9 cellular contexts compared by ENCODE assay signal in the genomic region with DNA sequence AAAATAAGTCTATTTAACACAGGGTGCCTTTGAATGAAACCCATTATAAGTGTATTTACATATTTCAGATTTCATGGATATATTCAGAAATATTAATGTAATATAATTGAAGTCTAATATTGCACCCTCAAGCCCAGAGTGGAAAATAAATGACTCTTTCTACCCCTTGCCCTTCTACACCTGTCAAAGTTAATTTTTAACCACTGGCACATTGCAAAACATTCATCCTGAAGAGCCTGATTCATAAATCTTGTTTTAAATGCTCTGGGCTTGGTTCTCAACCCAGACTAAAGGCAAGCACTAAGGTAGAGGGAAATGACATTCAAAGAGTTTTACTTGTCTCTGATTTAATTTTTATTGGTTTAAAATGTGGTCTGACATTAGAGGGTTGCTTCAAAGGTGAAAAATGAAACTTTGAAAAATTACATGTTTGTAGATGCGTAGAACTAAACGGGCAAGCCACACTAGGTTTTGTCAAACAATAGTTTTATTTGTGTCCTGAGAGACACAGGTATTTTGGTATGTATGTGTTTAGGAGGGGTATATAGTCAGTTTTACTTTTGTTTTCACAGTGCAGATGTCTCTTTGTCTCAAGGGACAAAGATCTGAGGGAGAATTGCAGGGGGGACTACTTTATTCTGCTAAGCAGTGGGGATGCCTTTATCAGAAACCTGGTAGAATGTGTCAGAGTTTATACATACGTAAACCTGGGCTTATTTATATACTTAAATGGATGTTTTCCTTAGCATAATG.
DNase-seq lines count a peak whose midpoint lies in the region; ATAC-seq and TF ChIP-seq lines count a peak whose summit lies in the region.
"Had no signal": no experiment of that assay in that cellular context is flagged by ENCODE, and none has a peak within 500 bp of the region (broad histone marks: within the 10 kb centered on the region; RNA-seq: fewer than 3 reads in every experiment).

No MANE protein-coding gene starts in this region.

- no peak overlapping the region for H3K4me2 ChIP-seq in mammary epithelial cell (ENCODE audit: insufficient read depth, low read depth, low read length)

- H3K27me3 Mint-ChIP-seq in MCF 10A (ENCODE audit: insufficient read depth, unreplicated experiment) = no peaks in the 10 kb centered on the region
- H3K27me3 Mint-ChIP-seq in glutamatergic neuron (ENCODE audit: unreplicated experiment) = no peaks in the 10 kb centered on the region

- no peak overlapping the region for H3K4me3 ChIP-seq in mammary epithelial cell (replicated peaks in 1 of 3; ENCODE audit: insufficient read depth in 1 of 3, low read depth in 2 of 3, low read length in 3 of 3)
- no peak overlapping the region for H3K4me3 ChIP-seq in upper lobe of left lung
- H3K4me3 ChIP-seq: coronary artery had no signal

- WGBS in mammary epithelial cell (ENCODE audit: low coverage, missing lambda C conversion rate) = 48% methylated on average over 3 of the region's 3 CpGs
- WGBS in upper lobe of left lung, 2 donors = 60 to 66% methylated on average over 3 of the region's 3 CpGs

- H3K36me3 ChIP-seq in mammary epithelial cell (ENCODE audit: insufficient read depth, low read length) (peaks cover 24% of the 10 kb centered on the region), upper lobe of left lung (peaks cover 18 to 48% (median 31%) of the 10 kb centered on the region in 4 donors)

- dilution Hi-C loops in mammary epithelial cell (cut with HindIII; ENCODE audit: low sequenced_read_pairs) = no loop called here

- no peak for DNase-seq in MCF 10A (ENCODE audit: unreplicated experiment)
- no peak for DNase-seq in mammary epithelial cell
- DNase-seq in glutamatergic neuron = no peak
- no peak for DNase-seq in upper lobe of left lung
- DNase-seq in AML-193 (lab: John Stamatoyannopoulos, UW) = no peak
- no peak for DNase-seq in NCI-H2029 treated with DMSO at 0.1 percent for 48 hours (lab: John Stamatoyannopoulos, UW)
- no peak for DNase-seq in foreskin keratinocyte

- no peaks in the 10 kb centered on the region for H4K20me1 ChIP-seq in mammary epithelial cell (ENCODE audit: insufficient read depth, low read length)

- H3K4me1 ChIP-seq in mammary epithelial cell (ENCODE audit: insufficient read depth, low read length) (peaks cover 35% of the 10 kb centered on the region), upper lobe of left lung (peaks cover 41 to 51% (median 46%) of the 10 kb centered on the region in 4 donors), foreskin keratinocyte (peaks cover 5% of the 10 kb centered on the region)

- no peaks in the 10 kb centered on the region for H3K27me3 ChIP-seq in mammary epithelial cell (ENCODE audit: insufficient read depth, low read length)
- H3K27me3 ChIP-seq in upper lobe of left lung = no peaks in the 10 kb centered on the region
- H3K27me3 ChIP-seq in foreskin keratinocyte = no peaks in the 10 kb centered on the region

- CTCF ChIA-PET in MCF 10A (lab: Yijun Ruan, JAX) = interaction anchor here (0.9 to 3.5 kb wide), 9 partner anchors 14 to 721 kb away, joined by 3 to 33 read pairs (median 4); no protein-coding TSS in a partner anchor
- CTCF ChIA-PET in mammary epithelial cell (lab: Charles Lee; ENCODE audit: low non-redundant PET) = no interaction called here

- H3K36me3 Mint-ChIP-seq in MCF 10A (ENCODE audit: insufficient read depth, unreplicated experiment) (peaks cover 100% of the 10 kb centered on the region), glutamatergic neuron (ENCODE audit: unreplicated experiment) (no peaks in the 10 kb centered on the region)

- H2AFZ ChIP-seq in mammary epithelial cell (ENCODE audit: low read depth, low read length) = no peak overlapping the region

- TF ChIP-seq EP300 in upper lobe of left lung (IDR thresholded peaks at IDR 0.05) = no peak

- BruUV-seq in MCF 10A (replicated peaks; lab: Mats Ljungman, UMichigan) (no TSS peak), mammary epithelial cell (replicated peaks; lab: Mats Ljungman, UMichigan) (no TSS peak)

- H3K4me3 Mint-ChIP-seq in MCF 10A (ENCODE audit: unreplicated experiment) (no peak overlapping the region), glutamatergic neuron (ENCODE audit: unreplicated experiment) (no peak overlapping the region)

- TF ChIP-seq CTCF in MCF 10A (IDR thresholded peaks at IDR 0.05; ENCODE audit: unreplicated experiment) (no peak), mammary epithelial cell (conservative IDR thresholded peaks at IDR 0.05 in 1 of 2, IDR thresholded peaks at IDR 0.05 in 1 of 2; ENCODE audit: extremely low read depth in 1 of 2, insufficient read depth in 1 of 2, low read depth in 1 of 2, low read length in 2 of 2) (no peak), glutamatergic neuron (IDR thresholded peaks at IDR 0.05; ENCODE audit: partially characterized antibody, unreplicated experiment) (no peak), upper lobe of left lung (IDR thresholded peaks at IDR 0.05) (no peak), foreskin keratinocyte (conservative IDR thresholded peaks at IDR 0.05) (no peak)

- TF ChIP-seq POLR2A in upper lobe of left lung (IDR thresholded peaks at IDR 0.05) = no peak

- H3K79me2 ChIP-seq in mammary epithelial cell (ENCODE audit: insufficient read depth, low read length) = peaks cover 33% of the 10 kb centered on the region

- in situ Hi-C loops in mammary epithelial cell (cut with MboI; ENCODE audit: low sequenced_read_pairs in 2 of 2) = loop anchor here (5.0 to 25.0 kb wide), 3 partner anchors 172 to 677 kb away; no protein-coding TSS in a partner anchor

- H3K9me3 Mint-ChIP-seq in MCF 10A (ENCODE audit: unreplicated experiment) (no peaks in the 10 kb centered on the region), glutamatergic neuron (ENCODE audit: unreplicated experiment) (peaks cover 5% of the 10 kb centered on the region)

- ATAC-seq in HG03460 (IDR thresholded peaks at IDR 0.05; ENCODE audit: unreplicated experiment) (peak; percentile 29), upper lobe of left lung (ENCODE audit: low FRiP score in 2 of 2) (no peak), foreskin keratinocyte (no peak)

- H3K27ac ChIP-seq in mammary epithelial cell (ENCODE audit: insufficient read depth, low read depth, low read length) = no peak overlapping the region
- peak overlapping the region in 3 of 4 donors; percentile 46 to 87 (median 72) for H3K27ac ChIP-seq in upper lobe of left lung
- no peak overlapping the region for H3K27ac ChIP-seq in foreskin keratinocyte

- peaks cover 26% of the 10 kb centered on the region for H3K4me1 Mint-ChIP-seq in MCF 10A (ENCODE audit: insufficient read depth, unreplicated experiment)
- peaks cover 38% of the 10 kb centered on the region for H3K4me1 Mint-ChIP-seq in glutamatergic neuron (ENCODE audit: low read depth, unreplicated experiment)

- intact Hi-C loops in MCF 10A (cut with micrococcal nuclease) = loop anchor here (2.0 to 5.0 kb wide), 4 partner anchors 50 to 722 kb away; no protein-coding TSS in a partner anchor
- intact Hi-C loops in mammary epithelial cell (cut with micrococcal nuclease) = loop anchor here (5.0 kb wide), 2 partner anchors 272 to 602 kb away; no protein-coding TSS in a partner anchor

- POLR2A ChIA-PET in MCF 10A (lab: Yijun Ruan, JAX) = interaction anchor here (0.6 to 1.5 kb wide), 5 partner anchors 10 to 252 kb away, joined by 3 to 7 read pairs (median 3); no protein-coding TSS in a partner anchor

- no peak overlapping the region for H3K9ac ChIP-seq in mammary epithelial cell (ENCODE audit: insufficient read depth, low read length)

- H3K27ac Mint-ChIP-seq in MCF 10A (ENCODE audit: low read depth, unreplicated experiment) (peak overlapping the region; percentile 64), glutamatergic neuron (ENCODE audit: unreplicated experiment) (peak overlapping the region; percentile 75)

- H3K9me3 ChIP-seq in mammary epithelial cell (replicated peaks; ENCODE audit: insufficient read depth, low read length) (no peaks in the 10 kb centered on the region), upper lobe of left lung (no peaks in the 10 kb centered on the region)

Comparison
In these comparisons a context has a peak if more than half of its experiments do, and no peak if none do; other contexts are left out.
1. H3K27ac ChIP-seq: peak in upper lobe of left lung (3 of 4); none in mammary epithelial cell (single experiment) and foreskin keratinocyte (single experiment).